ENCODE assay signal across 25 cellular contexts in genomic region chr6:99270030-99270429, GRCh38.
"Had no signal": no experiment of that assay in that cellular context is flagged by ENCODE, and none has a peak within 500 bp of the region (broad histone marks: within the 10 kb centered on the region; RNA-seq: fewer than 3 reads in every experiment).

No MANE protein-coding gene starts in this region.

- H3K27ac ChIP-seq: colonic mucosa, esophagus squamous epithelium, left lung, parathyroid adenoma, right lobe of liver, suprapubic skin, transverse colon, upper lobe of right lung, vagina had no signal

- H3K4me1 Mint-ChIP-seq: nephron progenitor cell; stimulated activated naive CD8-positive, alpha-beta T cell treated with anti-CD3 and anti-CD28 coated beads, Interleukin-15, amount 100 ng/mL, for 72 hours had no signal

- H3K27me3 Mint-ChIP-seq: dendritic cell treated with granulocyte-macrophage colony-stimulating factor and Interleukin-4, amounts not matched to agents 40 ng/mL and 50 ng/mL, for 4 days; progenitor cell of endocrine pancreas had no signal

- H3K27me3 ChIP-seq: colonic mucosa, esophagus squamous epithelium, left lung, right lobe of liver, suprapubic skin, transverse colon, upper lobe of right lung, vagina had no signal

- H3K36me3 ChIP-seq: colonic mucosa, esophagus squamous epithelium, left lung, right lobe of liver, suprapubic skin, transverse colon, upper lobe of right lung, vagina had no signal

- H3K4me3 Mint-ChIP-seq: dendritic cell treated with granulocyte-macrophage colony-stimulating factor and Interleukin-4, amounts not matched to agents 40 ng/mL and 50 ng/mL, for 4 days; naive thymus-derived CD8-positive, alpha-beta T cell; nephron progenitor cell; stimulated activated naive CD8-positive, alpha-beta T cell treated with anti-CD3 and anti-CD28 coated beads, Interleukin-15, amount 100 ng/mL, for 72 hours had no signal

- H3K36me3 Mint-ChIP-seq: naive thymus-derived CD8-positive, alpha-beta T cell had no signal

- H3K4me3 ChIP-seq: colonic mucosa, esophagus squamous epithelium, left lung, right lobe of liver, suprapubic skin, transverse colon, upper lobe of right lung, vagina had no signal

- DNase-seq: colonic mucosa; effector CD8-positive, alpha-beta T cell; erythroblast; esophagus squamous epithelium; foreskin melanocyte; glutamatergic neuron; kidney; left lung; mammary epithelial cell; naive thymus-derived CD8-positive, alpha-beta T cell; nephron progenitor cell; right lobe of liver; small intestine; stimulated activated CD4-positive, alpha-beta T cell treated with anti-CD3 and anti-CD28 coated beads, Interleukin-15, amount 100 ng/mL, for 24 hours; stimulated activated CD4-positive, alpha-beta T cell treated with anti-CD3 and anti-CD28 coated beads, Interleukin-2, amount 100 ng/mL, for 48 hours; stimulated activated CD8-positive, alpha-beta memory T cell treated with anti-CD3 and anti-CD28 coated beads, Interleukin-4, amount 100 ng/mL, for 48 hours; stimulated activated naive CD4-positive, alpha-beta T cell; stimulated activated naive CD8-positive, alpha-beta T cell treated with anti-CD3 and anti-CD28 coated beads, Interleukin-15, amount 100 ng/mL, for 72 hours; transverse colon; upper lobe of right lung had no signal

- H3K4me1 ChIP-seq: colonic mucosa, esophagus squamous epithelium, left lung, parathyroid adenoma, right lobe of liver, suprapubic skin, transverse colon, upper lobe of right lung, vagina had no signal

- H3K9ac ChIP-seq: parathyroid adenoma had no signal

- H2AFZ ChIP-seq: parathyroid adenoma had no signal

- ATAC-seq: left lung; naive thymus-derived CD8-positive, alpha-beta T cell; right lobe of liver; stimulated activated naive CD8-positive, alpha-beta T cell treated with anti-CD3 and anti-CD28 coated beads, Interleukin-15, amount 100 ng/mL, for 72 hours; upper lobe of right lung had no signal

- H3K9me3 ChIP-seq: colonic mucosa, esophagus squamous epithelium, right lobe of liver, suprapubic skin, transverse colon, upper lobe of right lung, vagina had no signal

- H3K79me2 ChIP-seq: parathyroid adenoma had no signal

- H3K27ac Mint-ChIP-seq: dendritic cell treated with granulocyte-macrophage colony-stimulating factor and Interleukin-4, amounts not matched to agents 40 ng/mL and 50 ng/mL, for 4 days; naive thymus-derived CD8-positive, alpha-beta T cell; nephron progenitor cell had no signal

- H3K9me3 Mint-ChIP-seq: dendritic cell treated with granulocyte-macrophage colony-stimulating factor and Interleukin-4, amounts not matched to agents 40 ng/mL and 50 ng/mL, for 4 days had no signal

- FAIRE-seq: kidney, small intestine had no signal
